In the genomic region with DNA sequence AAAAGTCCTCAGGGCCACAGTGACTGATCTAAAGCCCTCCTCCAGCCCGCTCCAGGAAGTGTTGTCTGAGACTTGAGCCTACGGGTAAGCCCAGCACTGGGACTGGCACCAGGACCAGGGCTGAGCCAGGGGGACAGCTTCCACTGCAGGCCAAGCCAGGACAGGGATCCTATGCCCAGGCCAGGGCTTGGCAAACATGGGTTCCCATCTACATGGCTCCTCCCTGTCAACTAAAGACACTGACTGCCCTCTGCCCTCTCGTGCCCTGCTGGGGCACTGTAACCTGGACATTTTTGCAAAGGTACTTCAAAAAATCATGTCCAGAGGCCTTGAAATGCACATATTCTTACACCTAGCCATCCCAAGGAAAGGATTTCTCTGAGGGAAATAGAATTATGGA, we compare ENCODE assay signal across 24 cellular contexts.
DNase-seq lines count a peak whose midpoint lies in the region; ATAC-seq, FAIRE-seq and TF ChIP-seq lines count a peak whose summit lies in the region.
"Had no signal": no experiment of that assay in that cellular context is flagged by ENCODE, and none has a peak within 500 bp of the region (broad histone marks: within the 10 kb centered on the region; RNA-seq: fewer than 3 reads in every experiment).

No MANE protein-coding gene starts in this region.

- H3K9me3 ChIP-seq in right lobe of liver (no peaks in the 10 kb centered on the region), HepG2 (ENCODE audit: low read length) (no peaks in the 10 kb centered on the region), kidney (ENCODE audit: control insufficient read depth in 1 of 2, low read length in 2 of 2) (no peaks in the 10 kb centered on the region), sigmoid colon (no peaks in the 10 kb centered on the region)
- no peaks in the 10 kb centered on the region for H3K9me3 ChIP-seq in CD8-positive, alpha-beta memory T cell (ENCODE audit: low read length)
- H3K9me3 ChIP-seq: A549; BLaER1 treated with 17β-estradiol and CSF1 and Interleukin-3, amounts not matched to agents 10 nM and 100 nM had no signal

- no peak overlapping the region for H3K4me3 Mint-ChIP-seq in activated T-cell treated with anti-CD3 and anti-CD28 coated beads, Interleukin-2, amount 50 U/mL, for 72 hours
- H3K4me3 Mint-ChIP-seq in CD8-positive, alpha-beta memory T cell: no peak overlapping the region
- H3K4me3 Mint-ChIP-seq: B cell; CD4-positive, alpha-beta T cell; CD8-positive, alpha-beta T cell had no signal

- no peak for FAIRE-seq in HepG2 (lab: Jason Lieb, UNC)
- FAIRE-seq in kidney (lab: Jason Lieb, UNC): no peak
- FAIRE-seq: A549, GM12891, GM19239 had no signal

- H3K9me3 Mint-ChIP-seq in activated T-cell treated with anti-CD3 and anti-CD28 coated beads, Interleukin-2, amount 50 U/mL, for 72 hours: no peaks in the 10 kb centered on the region
- H3K9me3 Mint-ChIP-seq in CD8-positive, alpha-beta memory T cell: no peaks in the 10 kb centered on the region
- H3K9me3 Mint-ChIP-seq: CD4-positive, alpha-beta T cell; CD8-positive, alpha-beta T cell had no signal

- TF ChIP-seq POLR2A in right lobe of liver (IDR thresholded peaks at IDR 0.05): no peak
- TF ChIP-seq POLR2A in HepG2 (IDR thresholded peaks at IDR 0.05; ENCODE audit: insufficient read depth in 1 of 2, low read depth in 2 of 2, low read length in 2 of 2): no peak
- no peak for TF ChIP-seq POLR2A in sigmoid colon (IDR thresholded peaks at IDR 0.05)

- H3K4me1 ChIP-seq in right lobe of liver: peaks cover 0 to 6% (median 0%) of the 10 kb centered on the region in 4 donors
- no peaks in the 10 kb centered on the region for H3K4me1 ChIP-seq in HepG2 (ENCODE audit: insufficient read depth, low read length)
- no peaks in the 10 kb centered on the region for H3K4me1 ChIP-seq in kidney (ENCODE audit: control insufficient read depth in 1 of 2, insufficient read depth in 1 of 2, low read depth in 1 of 2, low read length in 2 of 2)
- H3K4me1 ChIP-seq in sigmoid colon: no peaks in the 10 kb centered on the region
- H3K4me1 ChIP-seq in CD8-positive, alpha-beta memory T cell (ENCODE audit: insufficient read depth, low read length): no peaks in the 10 kb centered on the region
- H3K4me1 ChIP-seq: A549; BLaER1 treated with 17β-estradiol and CSF1 and Interleukin-3, amounts not matched to agents 10 nM and 100 nM had no signal

- no peaks in the 10 kb centered on the region for H3K27me3 Mint-ChIP-seq in activated T-cell treated with anti-CD3 and anti-CD28 coated beads, Interleukin-2, amount 50 U/mL, for 72 hours (ENCODE audit: low read depth)
- peaks cover 0 to 4% of the 10 kb centered on the region in 2 donors for H3K27me3 Mint-ChIP-seq in CD8-positive, alpha-beta memory T cell
- H3K27me3 Mint-ChIP-seq: B cell; CD4-positive, alpha-beta T cell had no signal

- H3K36me3 Mint-ChIP-seq in activated T-cell treated with anti-CD3 and anti-CD28 coated beads, Interleukin-2, amount 50 U/mL, for 72 hours (ENCODE audit: insufficient read depth in 2 of 2): no peaks in the 10 kb centered on the region
- H3K36me3 Mint-ChIP-seq in CD8-positive, alpha-beta memory T cell: no peaks in the 10 kb centered on the region
- H3K36me3 Mint-ChIP-seq: CD8-positive, alpha-beta T cell had no signal

- peaks cover 7% of the 10 kb centered on the region for H3K4me1 Mint-ChIP-seq in activated T-cell treated with anti-CD3 and anti-CD28 coated beads, Interleukin-2, amount 50 U/mL, for 72 hours (ENCODE audit: low read depth)
- H3K4me1 Mint-ChIP-seq in CD8-positive, alpha-beta memory T cell: peaks cover 2 to 5% (median 3%) of the 10 kb centered on the region in 3 donors

- in situ Hi-C loops in HepG2 (cut with HindIII; ENCODE audit: extremely low pct_ligation_motif_present, low pct_unique_long_range_greater_than_20kb): loop anchor here (5.0 kb wide), 1 partner anchor 49 kb away; no protein-coding TSS in a partner anchor

- CTCF ChIA-PET in HepG2 (lab: Yijun Ruan, JAX; ENCODE audit: low intra/inter-chr PET ratio, low total read pairs): interaction anchor here (5.7 kb wide), 1 partner anchor 49 kb away, joined by 141 read pairs; no protein-coding TSS in a partner anchor
- CTCF ChIA-PET in CD8-positive, alpha-beta memory T cell (lab: Charles Lee): interaction anchor here (3.4 kb wide), 1 partner anchor 46 kb away, joined by 59 read pairs; no protein-coding TSS in a partner anchor

- TF ChIP-seq CTCF in right lobe of liver (IDR thresholded peaks at IDR 0.05) (peak in 1 of 4 donors; percentile 28), HepG2 (CRISPR knock-in tag; IDR thresholded peaks at IDR 0.05) (no peak), kidney (IDR thresholded peaks at IDR 0.05; ENCODE audit: borderline replicate concordance, extremely low read depth, insufficient read depth) (no peak), sigmoid colon (IDR thresholded peaks at IDR 0.05) (no peak)

- intact Hi-C loops in right lobe of liver (cut with DNase I) (loop anchor here (5.0 to 10.0 kb wide), 2 partner anchors 49 to 52 kb away; no protein-coding TSS in a partner anchor), HepG2 (cut with micrococcal nuclease; ENCODE audit: unreplicated experiment) (no loop called here), kidney (cut with DNase I) (no loop called here), sigmoid colon (cut with DNase I) (no loop called here)

- ATAC-seq in right lobe of liver (peak; percentile 46 to 79 (median 60)), HepG2 (no peak)
- ATAC-seq in activated T-cell treated with anti-CD3 and anti-CD28 coated beads, Interleukin-2, amount 50 U/mL, for 72 hours (replicated peaks in 1 of 2): no peak
- ATAC-seq: A549; CD8-positive, alpha-beta T cell had no signal

- no peak overlapping the region for H3K27ac Mint-ChIP-seq in activated T-cell treated with anti-CD3 and anti-CD28 coated beads, Interleukin-2, amount 50 U/mL, for 72 hours
- H3K27ac Mint-ChIP-seq in CD8-positive, alpha-beta memory T cell: no peak overlapping the region
- H3K27ac Mint-ChIP-seq: B cell; CD4-positive, alpha-beta T cell; CD8-positive, alpha-beta T cell had no signal

- no peak overlapping the region for H3K27ac ChIP-seq in right lobe of liver
- H3K27ac ChIP-seq in HepG2 (ENCODE audit: extremely low read length, insufficient read depth, low read length): no peak overlapping the region
- H3K27ac ChIP-seq in kidney (ENCODE audit: low read depth in 2 of 2, low read length in 2 of 2): no peak overlapping the region
- no peak overlapping the region for H3K27ac ChIP-seq in sigmoid colon
- H3K27ac ChIP-seq in CD8-positive, alpha-beta memory T cell (ENCODE audit: low read depth, low read length): no peak overlapping the region
- H3K27ac ChIP-seq: 22Rv1; A549; BLaER1 treated with 17β-estradiol and CSF1 and Interleukin-3, amounts not matched to agents 10 nM and 100 nM; C4-2B had no signal

- H3K9ac ChIP-seq in HepG2 (ENCODE audit: insufficient read depth, low read depth, low read length): no peak overlapping the region
- H3K9ac ChIP-seq in kidney (ENCODE audit: low read length in 2 of 2): no peak overlapping the region
- H3K9ac ChIP-seq: BLaER1 treated with 17β-estradiol and CSF1 and Interleukin-3, amounts not matched to agents 10 nM and 100 nM had no signal

- H3K4me3 ChIP-seq in right lobe of liver (no peak overlapping the region), HepG2 (replicated peaks in 1 of 3; ENCODE audit: insufficient read depth in 1 of 3, low read depth in 2 of 3, low read length in 3 of 3) (no peak overlapping the region), kidney (ENCODE audit: low read length in 2 of 2) (no peak overlapping the region), sigmoid colon (no peak overlapping the region)
- no peak overlapping the region for H3K4me3 ChIP-seq in CD8-positive, alpha-beta memory T cell (ENCODE audit: low read length)
- H3K4me3 ChIP-seq: A549; BLaER1 treated with 17β-estradiol and CSF1 and Interleukin-3, amounts not matched to agents 10 nM and 100 nM had no signal

- no peak overlapping the region for H3K4me2 ChIP-seq in HepG2 (ENCODE audit: low read depth, low read length)
- H3K4me2 ChIP-seq: A549; BLaER1 treated with 17β-estradiol and CSF1 and Interleukin-3, amounts not matched to agents 10 nM and 100 nM had no signal

- H3K79me2 ChIP-seq in HepG2 (ENCODE audit: insufficient read depth, low read length): no peaks in the 10 kb centered on the region

- no peak for TF ChIP-seq EP300 in HepG2 (IDR thresholded peaks at IDR 0.05; ENCODE audit: low read depth in 2 of 2, low read length in 2 of 2)
- no peak for TF ChIP-seq EP300 in HepG2 (CRISPR knock-in tag; IDR thresholded peaks at IDR 0.05; ENCODE audit: borderline replicate concordance)
- TF ChIP-seq EP300 in sigmoid colon (IDR thresholded peaks at IDR 0.05): no peak

- no peaks in the 10 kb centered on the region for H4K20me1 ChIP-seq in HepG2 (ENCODE audit: insufficient read depth, low read length)
- H4K20me1 ChIP-seq: BLaER1 treated with 17β-estradiol and CSF1 and Interleukin-3, amounts not matched to agents 10 nM and 100 nM had no signal

- BruUV-seq in HepG2 (replicated peaks; lab: Mats Ljungman, UMichigan): no TSS peak

- TF ChIP-seq RAD21 in HepG2 (CRISPR knock-in tag; IDR thresholded peaks at IDR 0.05): no peak

- POLR2A ChIA-PET in HepG2 (lab: Yijun Ruan, JAX): no interaction called here
- POLR2A ChIA-PET in CD8-positive, alpha-beta memory T cell (lab: Charles Lee): no interaction called here

- WGBS in right lobe of liver (ENCODE audit: insufficient coverage, low coverage, low lambda C conversion rate, missing lambda C conversion rate): 0% methylated on average over 1 of the region's 3 CpGs
- WGBS in HepG2 (ENCODE audit: low lambda C conversion rate): 7% methylated on average over 1 of the region's 3 CpGs
- 75 to 88% methylated on average over 3 of the region's 3 CpGs for WGBS in sigmoid colon, 2 donors

- H2AFZ ChIP-seq in HepG2 (ENCODE audit: low read length): no peak overlapping the region

- H3K36me3 ChIP-seq in right lobe of liver (no peaks in the 10 kb centered on the region), HepG2 (replicated peaks in 1 of 2; ENCODE audit: control insufficient read depth in 1 of 2, insufficient read depth in 2 of 2, low read length in 2 of 2) (no peaks in the 10 kb centered on the region), kidney (ENCODE audit: control insufficient read depth in 1 of 2, insufficient read depth in 2 of 2, low read length in 2 of 2) (no peaks in the 10 kb centered on the region), sigmoid colon (no peaks in the 10 kb centered on the region)
- no peaks in the 10 kb centered on the region for H3K36me3 ChIP-seq in CD8-positive, alpha-beta memory T cell (ENCODE audit: insufficient read depth, low read length)
- H3K36me3 ChIP-seq: BLaER1 treated with 17β-estradiol and CSF1 and Interleukin-3, amounts not matched to agents 10 nM and 100 nM had no signal

- no peaks in the 10 kb centered on the region for H3K27me3 ChIP-seq in right lobe of liver
- H3K27me3 ChIP-seq in HepG2 (ENCODE audit: control insufficient read depth in 1 of 2, insufficient read depth in 2 of 2, low read length in 2 of 2): no peaks in the 10 kb centered on the region
- H3K27me3 ChIP-seq in sigmoid colon: no peaks in the 10 kb centered on the region
- no peaks in the 10 kb centered on the region for H3K27me3 ChIP-seq in CD8-positive, alpha-beta memory T cell (ENCODE audit: insufficient read depth, low read length, poor library complexity, severe bottlenecking)
- H3K27me3 ChIP-seq: BLaER1 treated with 17β-estradiol and CSF1 and Interleukin-3, amounts not matched to agents 10 nM and 100 nM had no signal

- peak in 2 of 3 donors; percentile 29 to 58 for DNase-seq in right lobe of liver
- no peak for DNase-seq in HepG2 (ENCODE audit: low spot score)
- peak; percentile 41 for DNase-seq in kidney
- peak; percentile 21 for DNase-seq in sigmoid colon
- no peak for DNase-seq in activated T-cell treated with anti-CD3 and anti-CD28 coated beads, Interleukin-2, amount 50 U/mL, for 72 hours
- DNase-seq in CD8-positive, alpha-beta memory T cell: no peak
- DNase-seq: AML-193; CD4-positive, alpha-beta T cell; CD8-positive, alpha-beta T cell; COR-L47; DMS 273 treated with DMSO at 0.1 percent for 48 hours; DMS153; DMS53; DMS79; DND-41; EL; GDM1 had no signal

Comparison
In these comparisons a context has a peak if more than half of its experiments do, and no peak if none do; other contexts are left out.
1. ATAC-seq: peak in right lobe of liver (4 of 4); none in HepG2 (single experiment) and activated T-cell treated with anti-CD3 and anti-CD28 coated beads, Interleukin-2, amount 50 U/mL, for 72 hours (0 of 2).
2. DNase-seq: peak in right lobe of liver (2 of 3), kidney (single experiment) and sigmoid colon (single experiment); none in HepG2 (single experiment), activated T-cell treated with anti-CD3 and anti-CD28 coated beads, Interleukin-2, amount 50 U/mL, for 72 hours (0 of 2) and CD8-positive, alpha-beta memory T cell (0 of 5).
3. intact Hi-C loops: an anchor here in right lobe of liver (5.0 to 10.0 kb wide); none called in HepG2, kidney and sigmoid colon.